ENCODE assay signal across 10 cellular contexts in genomic region chr17:49616546-49617205, GRCh38. TPM values are rescaled to one million over a fixed set of nuclear protein-coding genes. Genes with fewer than 3 reads are reported as not detected.
A peak's percentile ranks its signal among the peaks of the same experiment; 100 is the strongest.
DNase-seq lines count a peak whose midpoint lies in the region; ATAC-seq lines count a peak whose summit lies in the region.
"Had no signal": no experiment of that assay in that cellular context is flagged by ENCODE, and none has a peak within 500 bp of the region (broad histone marks: within the 10 kb centered on the region; RNA-seq: fewer than 3 reads in every experiment).

No MANE protein-coding gene starts in this region.

- DNase-seq in GM03348 (ENCODE audit: low spot score) (peak; percentile 81), cardiac septum (ENCODE audit: low spot score) (peak; percentile 80), sciatic nerve (ENCODE audit: low spot score) (peak; percentile 82), germinal center (ENCODE audit: low spot score) (no peak), kidney glomerular epithelial cell (lab: John Stamatoyannopoulos, UW) (no peak)
- DNase-seq in activated naive CD8-positive, alpha-beta T cell treated with anti-CD3 and anti-CD28 coated beads for 36 hours = no peak
- DNase-seq in stimulated activated CD4-positive, alpha-beta T cell treated with anti-CD3 and anti-CD28 coated beads, Interleukin-15, amount 100 ng/mL, for 24 hours = no peak
- DNase-seq: naive B cell had no signal

- H3K4me3 Mint-ChIP-seq in activated naive CD8-positive, alpha-beta T cell treated with anti-CD3 and anti-CD28 coated beads for 36 hours = no peak overlapping the region
- H3K4me3 Mint-ChIP-seq: naive B cell had no signal

- peaks cover 30% of the 10 kb centered on the region for H3K4me1 Mint-ChIP-seq in activated naive CD8-positive, alpha-beta T cell treated with anti-CD3 and anti-CD28 coated beads for 36 hours

- ATAC-seq in sciatic nerve (peak; percentile 94), GM21367 (IDR thresholded peaks at IDR 0.05; ENCODE audit: unreplicated experiment) (no peak)
- ATAC-seq: activated CD4-positive, CD25-positive, alpha-beta regulatory T cell treated with anti-CD3 and anti-CD28 coated beads, Interleukin-2, amount 50 U/mL, for 24 hours had no signal

- H3K27me3 Mint-ChIP-seq in activated naive CD8-positive, alpha-beta T cell treated with anti-CD3 and anti-CD28 coated beads for 36 hours = no peaks in the 10 kb centered on the region
- H3K27me3 Mint-ChIP-seq: naive B cell had no signal

- H3K27ac Mint-ChIP-seq in activated naive CD8-positive, alpha-beta T cell treated with anti-CD3 and anti-CD28 coated beads for 36 hours = peak overlapping the region; percentile 16

- H3K36me3 Mint-ChIP-seq in activated naive CD8-positive, alpha-beta T cell treated with anti-CD3 and anti-CD28 coated beads for 36 hours = peaks cover 24% of the 10 kb centered on the region

- intact Hi-C loops in cardiac septum (cut with DNase I) = loop anchor here (5.0 kb wide), 3 partner anchors 36 to 61 kb away; partner anchors contain the start of genes NXPH3 and SPOP
- intact Hi-C loops in sciatic nerve (cut with DNase I) = no loop called here

- no peaks in the 10 kb centered on the region for H3K9me3 Mint-ChIP-seq in activated naive CD8-positive, alpha-beta T cell treated with anti-CD3 and anti-CD28 coated beads for 36 hours
- H3K9me3 Mint-ChIP-seq: naive B cell had no signal

RNA-seq across cellular contexts. Expression of gene NXPH3, which starts 41.0 kb away (rescaled TPM):
- under 1 TPM; 0.10 to 0.18 TPM for total RNA-seq in activated naive CD8-positive, alpha-beta T cell treated with anti-CD3 and anti-CD28 coated beads for 36 hours
- total RNA-seq in cardiac septum (4.4 TPM), sciatic nerve (17.0 TPM)

Comparison
In these comparisons a context has a peak if more than half of its experiments do, and no peak if none do; other contexts are left out.
1. DNase-seq: peak in GM03348 (single experiment), cardiac septum (single experiment) and sciatic nerve (single experiment); none in activated naive CD8-positive, alpha-beta T cell treated with anti-CD3 and anti-CD28 coated beads for 36 hours (single experiment), germinal center (single experiment), stimulated activated CD4-positive, alpha-beta T cell treated with anti-CD3 and anti-CD28 coated beads, Interleukin-15, amount 100 ng/mL, for 24 hours (single experiment) and kidney glomerular epithelial cell (single experiment).